In the genomic region with DNA sequence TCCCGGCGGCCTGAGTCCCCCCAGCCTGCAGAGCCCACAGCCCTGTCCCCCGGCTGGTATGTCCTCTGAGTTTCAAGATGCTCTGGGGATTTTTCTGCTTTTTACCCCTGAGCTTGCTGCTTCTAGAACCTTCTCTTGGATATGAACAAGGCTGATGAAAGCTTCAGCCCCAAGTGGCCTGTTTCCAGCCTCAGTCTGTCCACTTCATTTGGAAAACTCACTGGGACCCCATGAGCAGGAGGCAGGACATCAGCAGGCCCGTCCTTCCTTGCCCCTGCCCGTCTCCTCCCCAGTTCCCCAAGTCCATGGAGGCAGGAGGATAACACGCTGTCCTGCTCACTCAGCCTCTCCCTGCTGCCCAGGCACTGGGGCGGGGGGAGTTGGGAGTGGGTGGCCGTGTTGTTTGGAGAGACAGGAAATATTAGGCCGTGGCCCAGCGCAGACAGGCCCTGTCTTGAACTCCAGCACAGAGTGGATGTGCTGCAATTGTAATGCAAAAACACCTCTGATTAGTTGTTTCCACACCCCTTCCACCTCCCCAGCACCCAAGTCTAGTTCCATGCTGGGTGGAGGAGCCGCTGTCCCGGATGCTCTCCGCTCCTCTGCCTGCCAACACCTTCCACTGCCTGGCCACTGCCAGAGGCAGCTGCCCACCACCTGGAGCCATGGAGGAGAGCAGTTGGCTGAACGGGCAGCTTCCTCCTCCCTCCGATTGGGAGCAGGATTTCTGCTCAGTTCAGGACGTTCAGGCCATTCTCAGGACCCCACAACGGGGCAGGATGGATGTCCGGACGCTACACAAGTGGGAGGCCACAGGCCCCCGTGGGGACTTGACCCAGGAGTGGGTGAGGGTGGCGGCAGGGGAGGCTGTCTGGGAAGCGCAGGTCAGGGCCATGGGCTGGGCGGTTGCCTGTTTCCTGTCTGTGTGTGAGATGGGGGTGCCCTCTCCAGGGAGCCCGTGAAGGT, we compare ENCODE assay signal across 10 cellular contexts.
DNase-seq lines count a peak whose midpoint lies in the region; ATAC-seq and TF ChIP-seq lines count a peak whose summit lies in the region.
"Had no signal": no experiment of that assay in that cellular context is flagged by ENCODE, and none has a peak within 500 bp of the region (broad histone marks: within the 10 kb centered on the region; RNA-seq: fewer than 3 reads in every experiment).

No MANE protein-coding gene starts in this region.

- intact Hi-C loops in stomach (cut with DNase I; ENCODE audit: low total_unique reads): no loop called here
- intact Hi-C loops in CD8-positive, alpha-beta T cell (cut with DNase I, micrococcal nuclease): no loop called here

- H3K9me3 ChIP-seq in HEK293 (ENCODE audit: control insufficient read depth, insufficient read depth, low read depth, low read length) (no peaks in the 10 kb centered on the region), stomach (no peaks in the 10 kb centered on the region)
- H3K9me3 ChIP-seq in CD8-positive, alpha-beta T cell (ENCODE audit: low read length): no peaks in the 10 kb centered on the region

- H3K27me3 ChIP-seq in stomach: no peaks in the 10 kb centered on the region
- H3K27me3 ChIP-seq in CD8-positive, alpha-beta T cell (ENCODE audit: insufficient read depth, low read length): no peaks in the 10 kb centered on the region

- H3K4me1 Mint-ChIP-seq in CD8-positive, alpha-beta T cell (ENCODE audit: low read depth): no peaks in the 10 kb centered on the region

- no peaks in the 10 kb centered on the region for H3K27me3 Mint-ChIP-seq in CD8-positive, alpha-beta T cell (ENCODE audit: low read depth)

- H3K4me1 ChIP-seq in HEK293 (ENCODE audit: control insufficient read depth, insufficient read depth, low read length) (peaks cover 16% of the 10 kb centered on the region), stomach (peaks cover 27 to 45% (median 35%) of the 10 kb centered on the region in 4 donors)
- no peaks in the 10 kb centered on the region for H3K4me1 ChIP-seq in CD8-positive, alpha-beta T cell (ENCODE audit: insufficient read depth, low read length)

- H3K27ac ChIP-seq in HEK293 (ENCODE audit: extremely low read depth, low read depth, low read length): no peak overlapping the region; the same call in 1 of the 2 replicates
- peak overlapping the region in 4 of 5 donors; percentile 29 to 75 (median 62) for H3K27ac ChIP-seq in stomach
- H3K27ac ChIP-seq in CD8-positive, alpha-beta T cell (ENCODE audit: low read depth, low read length): no peak overlapping the region

- CTCF ChIA-PET in HEK293 (lab: Yijun Ruan, JAX): interaction anchor here (0.7 to 1.8 kb wide), 7 partner anchors 20 to 281 kb away, joined by 3 to 10 read pairs (median 4); no protein-coding TSS in a partner anchor
- CTCF ChIA-PET in CD8-positive, alpha-beta T cell (lab: Charles Lee): no interaction called here

- H3K4me3 ChIP-seq in HEK293 (ENCODE audit: low read depth, low read length) (no peak overlapping the region), stomach (peak overlapping the region in 1 of 4 donors; percentile 0)
- no peak overlapping the region for H3K4me3 ChIP-seq in CD8-positive, alpha-beta T cell (ENCODE audit: low read depth, low read length)

- no peak overlapping the region for H3K27ac Mint-ChIP-seq in CD8-positive, alpha-beta T cell

- TF ChIP-seq POLR2A in stomach (IDR thresholded peaks at IDR 0.05): no peak

- no peak for TF ChIP-seq CTCF in HEK293 (tag by site-specific recombination; IDR thresholded peaks at IDR 0.05)
- no peak for TF ChIP-seq CTCF in stomach (IDR thresholded peaks at IDR 0.05)
- TF ChIP-seq CTCF in CD8-positive, alpha-beta T cell (IDR thresholded peaks at IDR 0.05): no peak

- no peaks in the 10 kb centered on the region for H3K36me3 ChIP-seq in HEK293 (ENCODE audit: control insufficient read depth in 2 of 2, insufficient read depth in 1 of 2, low read length in 2 of 2)
- no peaks in the 10 kb centered on the region for H3K36me3 ChIP-seq in stomach
- H3K36me3 ChIP-seq in CD8-positive, alpha-beta T cell (ENCODE audit: insufficient read depth, low read length): no peaks in the 10 kb centered on the region

- POLR2A ChIA-PET in HEK293 (lab: Yijun Ruan, JAX): interaction anchor here (0.6 kb wide), 1 partner anchor 159 kb away, joined by 5 read pairs; no protein-coding TSS in a partner anchor
- POLR2A ChIA-PET in CD8-positive, alpha-beta T cell (lab: Charles Lee): no interaction called here

- DNase-seq in amniotic epithelial cell (ENCODE audit: low read depth) (peak; percentile 47), iris pigment epithelial cell (ENCODE audit: low read depth) (peak; percentile 49), stomach (no peak), DMS53 (lab: John Stamatoyannopoulos, UW) (no peak), NCI-H1048 (lab: John Stamatoyannopoulos, UW) (no peak)
- no peak for DNase-seq in CD8-positive, alpha-beta T cell
- DNase-seq: activated CD4-positive, alpha-beta T cell treated with anti-CD3 and anti-CD28 coated beads, Interleukin-2, amount 50 U/mL, for 1 hour; KG1 had no signal

- H3K36me3 Mint-ChIP-seq in CD8-positive, alpha-beta T cell: no peaks in the 10 kb centered on the region

- no peak for ATAC-seq in GM19455 (IDR thresholded peaks at IDR 0.05; ENCODE audit: unreplicated experiment)
- no peak for ATAC-seq in CD8-positive, alpha-beta T cell

- no peak overlapping the region for H3K4me3 Mint-ChIP-seq in CD8-positive, alpha-beta T cell

- TF ChIP-seq EP300 in stomach (IDR thresholded peaks at IDR 0.05): no peak

- 57 to 71% (median 64%) methylated on average over 16 to 24 of the region's 24 CpGs for WGBS in stomach, 5 donors

- no peaks in the 10 kb centered on the region for H3K9me3 Mint-ChIP-seq in CD8-positive, alpha-beta T cell

TF ChIP-seq in HEK293, 187 proteins besides CTCF, POLR2A, EP300 and RAD21:
- TF ChIP-seq GLIS2 (tag by site-specific recombination; IDR thresholded peaks at IDR 0.05) (peak; percentile 21; the same call in 1 of the 2 replicates), ZBTB8A (tag by site-specific recombination; IDR thresholded peaks at IDR 0.05) (0 out of 2 replicates have a peak, but pooled peaks have one; percentile 34), ZFHX2 (tag by site-specific recombination; conservative IDR thresholded peaks at IDR 0.05) (peak; percentile 52), ZNF600 (tag by site-specific recombination; IDR thresholded peaks at IDR 0.05) (peak; percentile 59; the same call in 1 of the 2 replicates), ZNF341 (tag by site-specific recombination; IDR thresholded peaks at IDR 0.05; ENCODE audit: low read depth) (peak; percentile 47; the same call in 1 of the 2 replicates), ZNF707 (tag by site-specific recombination; IDR thresholded peaks at IDR 0.05) (no peak)

Comparison
In these comparisons a context has a peak if more than half of its experiments do, and no peak if none do; other contexts are left out.
1. H3K27ac ChIP-seq: peak in stomach (4 of 5); none in HEK293 (single experiment) and CD8-positive, alpha-beta T cell (single experiment).
2. DNase-seq: peak in amniotic epithelial cell (single experiment) and iris pigment epithelial cell (single experiment); none in stomach (single experiment), DMS53 (single experiment), NCI-H1048 (single experiment) and CD8-positive, alpha-beta T cell (0 of 7).